Comparison of ENCODE assay signal across 1 cellular context in genomic region chr2:68062680-68063387, GRCh38.
TF ChIP-seq lines count a peak whose summit lies in the region.

Gene C1D, minus strand, starts transcription at chr2:68063004. Its CDS starts 15,694 bp downstream, at chr2:68047310.

TF ChIP-seq in HepG2, 621 proteins besides CTCF, POLR2A, EP300 and RAD21 (continued from another document and continues in another):
- peak; percentile 54 for TF ChIP-seq ZNF407 (CRISPR knock-in tag; IDR thresholded peaks at IDR 0.05; ENCODE audit: not compliant biosample characterization)
- TF ChIP-seq PRDM15 (CRISPR knock-in tag; IDR thresholded peaks at IDR 0.05) = no peak
- TF ChIP-seq ELF4 (CRISPR knock-in tag; IDR thresholded peaks at IDR 0.05; ENCODE audit: borderline replicate concordance) = peak; percentile 94
- TF ChIP-seq ZNF142 (CRISPR knock-in tag; IDR thresholded peaks at IDR 0.05) = peak; percentile 84; the same call in 1 of the 2 replicates
- no peak for TF ChIP-seq TERF1 (CRISPR knock-in tag; IDR thresholded peaks at IDR 0.05)
- no peak; the same call in 1 of the 2 replicates for TF ChIP-seq ZNF710 (CRISPR knock-in tag; IDR thresholded peaks at IDR 0.05; ENCODE audit: borderline replicate concordance)
- TF ChIP-seq ZNF337 (CRISPR knock-in tag; IDR thresholded peaks at IDR 0.05; ENCODE audit: borderline replicate concordance, low read depth) = no peak
- no peak for TF ChIP-seq ZNF496 (CRISPR knock-in tag; IDR thresholded peaks at IDR 0.05; ENCODE audit: insufficient replicate concordance)
- TF ChIP-seq PRDM10 (CRISPR knock-in tag; IDR thresholded peaks at IDR 0.05; ENCODE audit: low read depth) = peak; percentile 41; the same call in 1 of the 2 replicates
- TF ChIP-seq ZNF451 (CRISPR knock-in tag; IDR thresholded peaks at IDR 0.05) = no peak
- TF ChIP-seq SIX1 (CRISPR knock-in tag; IDR thresholded peaks at IDR 0.05; ENCODE audit: borderline replicate concordance) = no peak
- no peak for TF ChIP-seq ZNF282 (IDR thresholded peaks at IDR 0.05; ENCODE audit: partially characterized antibody)
- peak; percentile 30; the same call in 1 of the 2 replicates for TF ChIP-seq BRD4 (CRISPR knock-in tag; IDR thresholded peaks at IDR 0.05)
- TF ChIP-seq ESRRA (CRISPR knock-in tag; IDR thresholded peaks at IDR 0.05; ENCODE audit: low read depth) = no peak
- TF ChIP-seq ZNF704 (CRISPR knock-in tag; IDR thresholded peaks at IDR 0.05; ENCODE audit: borderline replicate concordance) = no peak; the same call in 1 of the 2 replicates
